In the genomic region with DNA sequence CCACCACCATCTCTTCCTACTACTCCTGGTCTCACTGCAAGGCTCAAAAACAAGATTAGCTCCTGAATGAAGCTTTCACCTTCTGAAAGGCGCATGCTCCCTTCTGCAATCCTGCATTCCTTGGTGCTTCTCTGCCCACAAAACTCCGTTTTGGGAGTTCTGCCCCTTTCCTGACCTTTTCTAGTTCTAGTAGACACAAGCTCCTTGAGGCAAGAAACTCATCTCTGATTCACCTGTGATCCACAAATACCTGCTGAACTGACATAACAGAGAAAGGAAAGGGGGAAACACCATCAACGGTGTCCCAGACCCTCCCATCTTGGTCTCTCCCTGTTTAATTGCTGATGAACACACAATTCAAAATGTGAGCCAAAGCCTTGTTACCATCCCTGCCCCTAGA, we compare ENCODE assay signal across 32 cellular contexts.
"Had no signal": no experiment of that assay in that cellular context is flagged by ENCODE, and none has a peak within 500 bp of the region (broad histone marks: within the 10 kb centered on the region; RNA-seq: fewer than 3 reads in every experiment).

No MANE protein-coding gene starts in this region.

- ATAC-seq: activated CD4-positive, CD25-positive, alpha-beta regulatory T cell treated with anti-CD3 and anti-CD28 coated beads, Interleukin-2, amount 50 U/mL, for 24 hours; activated CD8-positive, alpha-beta T cell treated with anti-CD3 and anti-CD28 coated beads for 36 hours; activated T-cell treated with anti-CD3 and anti-CD28 coated beads, Interleukin-2, amount 50 U/mL, for 4 hours; activated T-helper 17 cell treated with anti-CD3 and anti-CD28 coated beads, Interleukin-2, amount 50 U/mL, for 72 hours; gastrocnemius medialis; heart left ventricle; T-helper 17 cell had no signal

- H3K27ac ChIP-seq: ascending aorta, cardiac muscle cell, colonic mucosa, dorsolateral prefrontal cortex, gastrocnemius medialis, heart left ventricle, WERI-Rb-1 had no signal

- H3K4me3 ChIP-seq: ascending aorta, cardiac muscle cell, colonic mucosa, dorsolateral prefrontal cortex, gastrocnemius medialis, heart left ventricle had no signal

- H3K27me3 ChIP-seq: ascending aorta, colonic mucosa, gastrocnemius medialis had no signal

- H3K9me3 ChIP-seq: ascending aorta, colonic mucosa, gastrocnemius medialis, heart left ventricle had no signal

- DNase-seq: activated B cell treated with CpG ODN at 0.5 μM for 24 hours; activated CD4-positive, alpha-beta T cell treated with anti-CD3 and anti-CD28 coated beads for 48 hours; activated CD4-positive, alpha-beta T cell treated with anti-CD3 and anti-CD28 coated beads, Interleukin-2, amount 50 U/mL, for 1 hour; activated CD4-positive, alpha-beta T cell treated with anti-CD3 and anti-CD28 coated beads, Interleukin-2, amount 50 U/mL, for 48 hours; activated CD8-positive, alpha-beta memory T cell treated with anti-CD3 and anti-CD28 coated beads for 24 hours; activated CD8-positive, alpha-beta T cell treated with anti-CD3 and anti-CD28 coated beads for 36 hours; activated effector memory CD4-positive, alpha-beta T cell treated with anti-CD3 and anti-CD28 coated beads, Interleukin-2, amount 50 U/mL, for 16 hours; activated naive CD4-positive, alpha-beta T cell treated with anti-CD3 and anti-CD28 coated beads for 36 hours; activated naive CD8-positive, alpha-beta T cell treated with anti-CD3 and anti-CD28 coated beads, Interleukin-2, amount 10 ng/mL, durations not matched to agents 7 days and 5 days; activated T-cell treated with anti-CD3 and anti-CD28 coated beads, Interleukin-2, amount 50 U/mL, for 4 hours; central memory CD4-positive, alpha-beta T cell; cerebellar nuclear complex; colonic mucosa; dorsolateral prefrontal cortex; effector memory CD4-positive, alpha-beta T cell; endodermal cell; foreskin fibroblast; gastrocnemius medialis; glutamatergic neuron; heart left ventricle; T-helper 1 cell; T-helper 17 cell; T1000; WERI-Rb-1 had no signal

- H3K27ac Mint-ChIP-seq: activated B cell treated with CpG ODN at 0.5 μM for 24 hours; activated CD8-positive, alpha-beta T cell treated with anti-CD3 and anti-CD28 coated beads for 36 hours; activated naive CD4-positive, alpha-beta T cell treated with anti-CD3 and anti-CD28 coated beads for 36 hours; activated naive CD4-positive, alpha-beta T cell treated with anti-CD3 and anti-CD28 coated beads, Interleukin-2, amount 50 U/mL, for 24 hours; activated naive CD8-positive, alpha-beta T cell treated with anti-CD3 and anti-CD28 coated beads, Interleukin-2, amount 10 ng/mL, durations not matched to agents 7 days and 5 days; activated T-helper 17 cell treated with anti-CD3 and anti-CD28 coated beads, Interleukin-2, amount 50 U/mL, for 72 hours; brain; dendritic cell treated with granulocyte-macrophage colony-stimulating factor and Interleukin-4, amounts not matched to agents 40 ng/mL and 50 ng/mL, for 4 days; endodermal cell; T-helper 17 cell; T-helper 2 cell treated with Interferon-gamma antibody and Interleukin-4, amounts not matched to agents 5 μg/mL and 100 μg/mL, for 36 hours had no signal

- H3K36me3 Mint-ChIP-seq: activated naive CD4-positive, alpha-beta T cell treated with anti-CD3 and anti-CD28 coated beads, Interleukin-2, amount 50 U/mL, for 24 hours; activated naive CD8-positive, alpha-beta T cell treated with anti-CD3 and anti-CD28 coated beads, Interleukin-2, amount 10 ng/mL, durations not matched to agents 7 days and 5 days; brain had no signal

- H3K4me1 ChIP-seq: ascending aorta, colonic mucosa, gastrocnemius medialis, heart left ventricle had no signal

- H3K36me3 ChIP-seq: ascending aorta, cardiac muscle cell, colonic mucosa, gastrocnemius medialis, heart left ventricle, WERI-Rb-1 had no signal

- H3K9me3 Mint-ChIP-seq: activated B cell treated with CpG ODN at 0.5 μM for 24 hours; activated CD8-positive, alpha-beta T cell treated with anti-CD3 and anti-CD28 coated beads for 36 hours; activated naive CD4-positive, alpha-beta T cell treated with anti-CD3 and anti-CD28 coated beads for 36 hours; activated naive CD4-positive, alpha-beta T cell treated with anti-CD3 and anti-CD28 coated beads, Interleukin-2, amount 50 U/mL, for 24 hours; activated naive CD8-positive, alpha-beta T cell treated with anti-CD3 and anti-CD28 coated beads, Interleukin-2, amount 10 ng/mL, durations not matched to agents 7 days and 5 days; activated T-cell treated with anti-CD3 and anti-CD28 coated beads, Interleukin-2, amount 50 U/mL, for 4 hours; activated T-helper 17 cell treated with anti-CD3 and anti-CD28 coated beads, Interleukin-2, amount 50 U/mL, for 72 hours; dendritic cell treated with granulocyte-macrophage colony-stimulating factor and Interleukin-4, amounts not matched to agents 40 ng/mL and 50 ng/mL, for 4 days; endodermal cell; T-helper 2 cell treated with Interferon-gamma antibody and Interleukin-4, amounts not matched to agents 5 μg/mL and 100 μg/mL, for 36 hours had no signal
